In genomic region chr12:51406299-51406698, GRCh38 we compare ENCODE assay signal across 30 cellular contexts. TPM values are rescaled to one million over a fixed set of nuclear protein-coding genes. Genes with fewer than 3 reads are reported as not detected.
"Had no signal": no experiment of that assay in that cellular context is flagged by ENCODE, and none has a peak within 500 bp of the region (broad histone marks: within the 10 kb centered on the region; RNA-seq: fewer than 3 reads in every experiment).

No MANE protein-coding gene starts in this region.

- H3K9me3 Mint-ChIP-seq: activated naive CD4-positive, alpha-beta T cell treated with anti-CD3 and anti-CD28 coated beads, Interleukin-2, amount 50 U/mL, for 24 hours; activated naive CD8-positive, alpha-beta T cell treated with anti-CD3 and anti-CD28 coated beads, Interleukin-2, amount 50 U/mL, for 24 hours; activated T-helper 2 cell treated with anti-CD3 and anti-CD28 coated beads, Interferon-gamma antibody, Interleukin-2, Interleukin-4, amounts not matched to agents 10 μg/mL and 5 μg/mL and 100 μg/mL, durations not matched to agents 14 hours and 24 hours and 36 hours; natural killer cell treated with Interleukin-12 subunit alpha and Interleukin-12 subunit beta and Interleukin-15 and Interleukin-18, amount 100 ng/mL, for 72 hours had no signal

- H3K9me3 ChIP-seq: esophagus muscularis mucosa, right lobe of liver had no signal

- H3K27me3 ChIP-seq: foreskin keratinocyte, right lobe of liver had no signal

- H3K4me3 Mint-ChIP-seq: activated CD4-positive, alpha-beta T cell treated with anti-CD3 and anti-CD28 coated beads for 36 hours; activated CD8-positive, alpha-beta memory T cell treated with anti-CD3 and anti-CD28 coated beads, Interleukin-2, amount 10 ng/mL, durations not matched to agents 7 days and 5 days; activated CD8-positive, alpha-beta T cell treated with anti-CD3 and anti-CD28 coated beads, Interleukin-2, amount 10 ng/mL, durations not matched to agents 7 days and 5 days; activated naive CD4-positive, alpha-beta T cell treated with anti-CD3 and anti-CD28 coated beads, Interleukin-2, amount 50 U/mL, for 24 hours; activated naive CD8-positive, alpha-beta T cell treated with anti-CD3 and anti-CD28 coated beads, Interleukin-2, amount 50 U/mL, for 24 hours; natural killer cell treated with Interleukin-12 subunit alpha and Interleukin-12 subunit beta and Interleukin-15 and Interleukin-18, amount 100 ng/mL, for 72 hours had no signal

- ATAC-seq: activated CD4-positive, alpha-beta T cell treated with anti-CD3 and anti-CD28 coated beads for 36 hours; activated CD8-positive, alpha-beta memory T cell treated with anti-CD3 and anti-CD28 coated beads, Interleukin-2, amount 10 ng/mL, durations not matched to agents 7 days and 5 days; activated CD8-positive, alpha-beta T cell treated with anti-CD3 and anti-CD28 coated beads, Interleukin-2, amount 10 ng/mL, durations not matched to agents 7 days and 5 days; activated naive CD8-positive, alpha-beta T cell treated with anti-CD3 and anti-CD28 coated beads, Interleukin-2, amount 50 U/mL, for 24 hours; foreskin keratinocyte; natural killer cell treated with Interleukin-12 subunit alpha and Interleukin-12 subunit beta and Interleukin-15 and Interleukin-18, amount 100 ng/mL, for 72 hours; right lobe of liver; stimulated activated naive CD8-positive, alpha-beta T cell treated with anti-CD3 and anti-CD28 coated beads, Interleukin-15, Interleukin-2, amounts not matched to agents 100 U/mL and 50 U/mL, for 24 hours had no signal

- H3K36me3 Mint-ChIP-seq: activated CD8-positive, alpha-beta memory T cell treated with anti-CD3 and anti-CD28 coated beads, Interleukin-2, amount 10 ng/mL, durations not matched to agents 7 days and 5 days; activated naive CD4-positive, alpha-beta T cell treated with anti-CD3 and anti-CD28 coated beads, Interleukin-2, amount 50 U/mL, for 24 hours; natural killer cell treated with Interleukin-12 subunit alpha and Interleukin-12 subunit beta and Interleukin-15 and Interleukin-18, amount 100 ng/mL, for 72 hours had no signal

- H3K27ac Mint-ChIP-seq: activated CD4-positive, alpha-beta T cell treated with anti-CD3 and anti-CD28 coated beads for 36 hours; activated CD8-positive, alpha-beta memory T cell treated with anti-CD3 and anti-CD28 coated beads, Interleukin-2, amount 10 ng/mL, durations not matched to agents 7 days and 5 days; activated CD8-positive, alpha-beta T cell treated with anti-CD3 and anti-CD28 coated beads, Interleukin-2, amount 10 ng/mL, durations not matched to agents 7 days and 5 days; activated naive CD4-positive, alpha-beta T cell treated with anti-CD3 and anti-CD28 coated beads, Interleukin-2, amount 50 U/mL, for 24 hours; activated naive CD8-positive, alpha-beta T cell treated with anti-CD3 and anti-CD28 coated beads, Interleukin-2, amount 50 U/mL, for 24 hours; activated T-helper 2 cell treated with anti-CD3 and anti-CD28 coated beads, Interferon-gamma antibody, Interleukin-2, Interleukin-4, amounts not matched to agents 10 μg/mL and 5 μg/mL and 100 μg/mL, durations not matched to agents 14 hours and 24 hours and 36 hours; natural killer cell treated with Interleukin-12 subunit alpha and Interleukin-12 subunit beta and Interleukin-15 and Interleukin-18, amount 100 ng/mL, for 72 hours had no signal

- H3K36me3 ChIP-seq: esophagus muscularis mucosa, right lobe of liver had no signal

- H3K4me1 Mint-ChIP-seq: activated CD4-positive, alpha-beta T cell treated with anti-CD3 and anti-CD28 coated beads for 36 hours; activated naive CD4-positive, alpha-beta T cell treated with anti-CD3 and anti-CD28 coated beads, Interleukin-2, amount 50 U/mL, for 24 hours; activated naive CD8-positive, alpha-beta T cell treated with anti-CD3 and anti-CD28 coated beads, Interleukin-2, amount 50 U/mL, for 24 hours had no signal

- DNase-seq: activated CD4-positive, alpha-beta T cell treated with anti-CD3 and anti-CD28 coated beads for 36 hours; activated CD4-positive, CD25-positive, alpha-beta regulatory T cell; activated CD8-positive, alpha-beta memory T cell treated with anti-CD3 and anti-CD28 coated beads, Interleukin-2, amount 10 ng/mL, durations not matched to agents 7 days and 5 days; activated CD8-positive, alpha-beta T cell treated with anti-CD3 and anti-CD28 coated beads, Interleukin-2, amount 10 ng/mL, durations not matched to agents 7 days and 5 days; activated naive CD8-positive, alpha-beta T cell treated with anti-CD3 and anti-CD28 coated beads, Interleukin-2, amount 50 U/mL, for 24 hours; activated T-cell treated with anti-CD3 and anti-CD28 coated beads, Interleukin-2, amount 50 U/mL, for 48 hours; amygdala; caudate nucleus; foreskin keratinocyte; midbrain; right lobe of liver; stimulated activated CD4-positive, alpha-beta T cell treated with anti-CD3 and anti-CD28 coated beads, Interleukin-12 subunit alpha, Interleukin-12 subunit beta, amount 100 ng/mL, for 4 hours; stimulated activated CD4-positive, alpha-beta T cell treated with anti-CD3 and anti-CD28 coated beads, Interleukin-4, amount 100 ng/mL, for 1 hour; stimulated activated naive CD8-positive, alpha-beta T cell treated with anti-CD3 and anti-CD28 coated beads, Interleukin-15, Interleukin-2, amounts not matched to agents 100 U/mL and 50 U/mL, for 24 hours; T-helper 2 cell had no signal

- H3K4me3 ChIP-seq: esophagus muscularis mucosa, right lobe of liver had no signal

- H3K27ac ChIP-seq: esophagus muscularis mucosa, foreskin keratinocyte, right lobe of liver had no signal

- H3K27me3 Mint-ChIP-seq: activated CD4-positive, alpha-beta T cell treated with anti-CD3 and anti-CD28 coated beads for 36 hours; activated CD8-positive, alpha-beta memory T cell treated with anti-CD3 and anti-CD28 coated beads, Interleukin-2, amount 10 ng/mL, durations not matched to agents 7 days and 5 days; activated naive CD4-positive, alpha-beta T cell treated with anti-CD3 and anti-CD28 coated beads, Interleukin-2, amount 50 U/mL, for 24 hours; activated naive CD8-positive, alpha-beta T cell treated with anti-CD3 and anti-CD28 coated beads, Interleukin-2, amount 50 U/mL, for 24 hours; natural killer cell treated with Interleukin-12 subunit alpha and Interleukin-12 subunit beta and Interleukin-15 and Interleukin-18, amount 100 ng/mL, for 72 hours had no signal

- H3K4me1 ChIP-seq: esophagus muscularis mucosa, foreskin keratinocyte, right lobe of liver had no signal

RNA-seq across cellular contexts. Expression of gene CELA1, which starts 59.8 kb away (rescaled TPM):
- total RNA-seq: activated CD8-positive, alpha-beta memory T cell treated with anti-CD3 and anti-CD28 coated beads, Interleukin-2, amount 10 ng/mL, durations not matched to agents 7 days and 5 days; activated CD8-positive, alpha-beta T cell treated with anti-CD3 and anti-CD28 coated beads, Interleukin-2, amount 10 ng/mL, durations not matched to agents 7 days and 5 days; activated T-helper 2 cell treated with anti-CD3 and anti-CD28 coated beads, Interferon-gamma antibody, Interleukin-2, Interleukin-4, amounts not matched to agents 10 μg/mL and 5 μg/mL and 100 μg/mL, durations not matched to agents 14 hours and 24 hours and 36 hours; chondrocyte; esophagus muscularis mucosa; foreskin keratinocyte; glomerular endothelial cell; lower leg skin; myocyte; osteocyte; posterior vena cava; renal cortical epithelial cell; right lobe of liver; skeletal muscle tissue; subcutaneous adipose tissue; ureter had no signal
- polyA plus RNA-seq: foreskin keratinocyte, keratinocyte had no signal
